8 cellular contexts compared by ENCODE assay signal in genomic region chr11:57567512-57568329, GRCh38. TPM values are rescaled to one million over a fixed set of nuclear protein-coding genes. Genes with fewer than 3 reads are reported as not detected.
DNase-seq lines count a peak whose midpoint lies in the region; ATAC-seq and TF ChIP-seq lines count a peak whose summit lies in the region.

UBE2L6 (minus strand) TSS chr11:57567672; CDS start chr11:57567611, 61 bp downstream.

- peak; percentile 89 for DNase-seq in AG08396 (ENCODE audit: low spot score)
- peak; percentile 36 for DNase-seq in NCI-H774 (lab: John Stamatoyannopoulos, UW)
- peak; percentile 53 for DNase-seq in activated T-cell treated with anti-CD3 and anti-CD28 coated beads for 4 hours
- DNase-seq in epithelial cell of proximal tubule (ENCODE audit: low read depth): no peak
- DNase-seq in stimulated activated CD8-positive, alpha-beta memory T cell treated with anti-CD3 and anti-CD28 coated beads, Interleukin-7, amount 100 ng/mL, for 24 hours (ENCODE audit: low read depth): peak; percentile 31

- no peaks in the 10 kb centered on the region for H3K9me3 ChIP-seq in mucosa of stomach (ENCODE audit: control insufficient read depth, low read length)

- H3K4me3 ChIP-seq in epithelial cell of proximal tubule (ENCODE audit: low read depth, low read length) (peak within 1 kb of the TSS; percentile 68), mucosa of stomach (ENCODE audit: low read length) (peak within 1 kb of the TSS; percentile 82)

- no peaks in the 10 kb centered on the region for H3K36me3 ChIP-seq in mucosa of stomach (ENCODE audit: control insufficient read depth, insufficient read depth, low read length)

- peak within 1 kb of the TSS; percentile 76 for H3K9ac ChIP-seq in mucosa of stomach (ENCODE audit: low read length)

- no peak for TF ChIP-seq CTCF in epithelial cell of proximal tubule (conservative IDR thresholded peaks at IDR 0.05; ENCODE audit: low read depth, low read length)

- ATAC-seq in GM18870 (IDR thresholded peaks at IDR 0.05; ENCODE audit: unreplicated experiment) (peak; percentile 32), HG03103 (IDR thresholded peaks at IDR 0.05; ENCODE audit: low read depth, unreplicated experiment) (peak; percentile 63)

- H3K27me3 ChIP-seq in mucosa of stomach (ENCODE audit: control insufficient read depth, insufficient read depth, low read length): no peaks in the 10 kb centered on the region

- H3K4me1 ChIP-seq in mucosa of stomach (ENCODE audit: control insufficient read depth, insufficient read depth, low read length): peaks cover 16% of the 10 kb centered on the region

RNA-seq across cellular contexts. Expression of gene UBE2L6, which starts in this region (rescaled TPM):
- total RNA-seq in epithelial cell of proximal tubule: 12.2 and 19.4 TPM in 2 replicates
